ENCODE assay signal across 20 cellular contexts in genomic region chr10:29210469-29210868, GRCh38.
"Had no signal": no experiment of that assay in that cellular context is flagged by ENCODE, and none has a peak within 500 bp of the region (broad histone marks: within the 10 kb centered on the region; RNA-seq: fewer than 3 reads in every experiment).

No MANE protein-coding gene starts in this region.

- H3K4me3 ChIP-seq: dorsolateral prefrontal cortex, lower lobe of right lung, right atrium auricular region, sigmoid colon, skin epidermis, spleen, thoracic aorta, tibial nerve, upper lobe of left lung had no signal

- ATAC-seq: left ventricle myocardium superior; lower lobe of right lung; natural killer cell treated with Interleukin-12 subunit alpha and Interleukin-12 subunit beta and Interleukin-15 and Interleukin-18, amount 100 ng/mL, for 72 hours; stimulated activated naive B cell treated with anti-CD40 and anti-IgM and Interleukin-4, amounts not matched to agents 10 μg/mL and 1 μg/mL and 100 μg/mL, for 72 hours had no signal

- DNase-seq: dorsolateral prefrontal cortex; effector CD4-positive, alpha-beta T cell; foreskin melanocyte; hypothalamus; immature natural killer cell; islet precursor cell; kidney glomerular epithelial cell; left ventricle myocardium superior; lower lobe of right lung; naive B cell; sigmoid colon; spleen; stimulated activated CD4-positive, alpha-beta T cell treated with anti-CD3 and anti-CD28 coated beads, Interleukin-4, amount 100 ng/mL, for 4 hours; stimulated activated naive B cell treated with anti-CD40 and anti-IgM and Interleukin-4, amounts not matched to agents 10 μg/mL and 1 μg/mL and 100 μg/mL, for 72 hours; upper lobe of left lung had no signal
